19 cellular contexts compared by ENCODE assay signal in the genomic region with DNA sequence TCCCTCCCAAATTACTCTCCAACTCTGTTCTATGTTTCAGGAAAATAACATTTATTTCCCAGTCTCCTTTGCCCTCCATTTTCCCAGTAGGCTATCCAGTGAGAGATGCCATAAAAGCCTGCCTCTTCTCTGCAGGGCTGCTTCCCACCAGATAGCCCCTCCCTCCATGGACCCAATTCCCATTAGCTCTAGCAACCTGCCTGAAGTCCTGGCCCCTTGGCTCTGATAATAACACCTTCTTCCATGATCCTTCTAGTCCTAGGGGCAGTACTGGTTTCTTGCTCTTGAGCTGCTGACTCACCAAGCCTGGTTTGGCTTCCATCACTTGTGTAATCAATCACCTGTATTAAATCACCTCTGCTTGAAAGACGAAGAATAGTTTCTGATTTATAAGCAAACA. TPM values are rescaled to one million over a fixed set of nuclear protein-coding genes. Genes with fewer than 3 reads are reported as not detected.
"Had no signal": no experiment of that assay in that cellular context is flagged by ENCODE, and none has a peak within 500 bp of the region (broad histone marks: within the 10 kb centered on the region; RNA-seq: fewer than 3 reads in every experiment).

No MANE protein-coding gene starts in this region.

RNA-seq across cellular contexts. Expression of a gene that starts 9.5 kb away (rescaled TPM):
- total RNA-seq: dermis microvascular lymphatic vessel endothelial cell, epithelial cell of proximal tubule, esophagus muscularis mucosa, fibroblast of lung, foreskin keratinocyte, gastroesophageal sphincter, heart left ventricle, kidney epithelial cell, left cardiac atrium, left lung, lower leg skin, lung microvascular endothelial cell, mucosa of gallbladder, osteocyte, psoas muscle, spleen, testis, urinary bladder had no signal
- polyA plus RNA-seq: fibroblast of lung; foreskin keratinocyte; heart left ventricle; naive thymus-derived CD4-positive, alpha-beta T cell; psoas muscle; spleen; urinary bladder had no signal
